In the genomic region with DNA sequence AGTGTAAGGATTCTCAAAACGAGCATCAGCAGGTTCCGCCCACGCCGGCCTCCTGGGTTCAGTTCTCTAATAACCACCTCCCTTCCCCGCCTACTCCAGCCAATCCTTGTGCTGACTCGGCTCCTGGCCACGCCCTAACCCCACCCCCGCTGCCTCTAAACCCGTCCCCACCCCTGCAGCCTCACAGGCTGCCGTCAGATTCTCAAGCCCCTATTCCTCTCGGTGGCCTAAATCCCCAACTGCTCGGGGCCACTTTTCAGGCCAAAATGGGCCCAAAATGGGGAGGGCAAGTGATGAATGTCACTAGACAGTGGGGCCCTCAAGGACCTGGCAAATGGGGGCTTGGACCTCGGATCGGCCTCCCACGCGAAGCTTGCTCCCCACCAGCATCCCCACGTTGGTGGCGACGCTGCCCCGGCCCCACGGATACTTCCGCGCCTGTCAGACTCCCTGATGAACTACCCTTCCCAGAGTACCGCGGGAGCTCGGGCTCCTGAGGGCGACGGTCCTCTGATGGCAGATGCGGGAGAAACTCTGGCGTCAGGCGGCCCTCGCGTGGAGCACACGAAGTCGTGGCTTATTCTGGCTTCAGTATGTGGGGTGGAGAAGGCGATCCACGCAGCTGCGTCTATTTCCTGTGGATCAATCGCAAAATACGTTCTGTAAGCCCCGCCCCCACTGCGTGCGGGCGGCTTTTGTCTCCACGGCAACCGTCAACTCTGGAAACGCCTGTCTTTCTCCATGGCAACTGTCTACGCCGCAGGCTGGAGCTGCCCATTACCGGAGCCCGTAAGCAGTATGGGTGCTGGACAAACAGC, we compare ENCODE assay signal across 8 cellular contexts. TPM values are rescaled to one million over a fixed set of nuclear protein-coding genes. Genes with fewer than 3 reads are reported as not detected.
DNase-seq lines count a peak whose midpoint lies in the region; ATAC-seq and TF ChIP-seq lines count a peak whose summit lies in the region.

No MANE protein-coding gene starts in this region.

- peaks cover 5% of the 10 kb centered on the region for H3K9me3 ChIP-seq in CD8-positive, alpha-beta T cell (ENCODE audit: low read length)
- peaks cover 11 to 12% of the 10 kb centered on the region in 2 donors for H3K9me3 ChIP-seq in ovary

- intact Hi-C loops in CD8-positive, alpha-beta T cell (cut with DNase I, micrococcal nuclease), result loop anchor here (1.0 to 2.0 kb wide), 2 partner anchors 25 to 120 kb away; a partner anchor contains a TSS
- intact Hi-C loops in ovary (cut with DNase I), result no loop called here

- no peak for TF ChIP-seq EP300 in ovary (IDR thresholded peaks at IDR 0.05)

- peak overlapping the region; percentile 85 for H3K27ac Mint-ChIP-seq in CD8-positive, alpha-beta T cell
- H3K27ac Mint-ChIP-seq in glutamatergic neuron (ENCODE audit: unreplicated experiment), result peak overlapping the region; percentile 45

- H3K9me3 Mint-ChIP-seq in CD8-positive, alpha-beta T cell, result peaks cover 3% of the 10 kb centered on the region
- H3K9me3 Mint-ChIP-seq in glutamatergic neuron (ENCODE audit: unreplicated experiment), result no peaks in the 10 kb centered on the region

- POLR2A ChIA-PET in CD8-positive, alpha-beta T cell (lab: Charles Lee), result interaction anchor here (2.3 kb wide), 1 partner anchor 25 kb away, joined by 9 read pairs; a partner anchor contains a TSS

- WGBS in ovary, 3 donors, result 0 to 1% (median 0%) methylated on average over 48 to 51 of the region's 51 CpGs

- TF ChIP-seq POLR2A in ovary (IDR thresholded peaks at IDR 0.05), result no peak

- H3K4me3 Mint-ChIP-seq in CD8-positive, alpha-beta T cell, result peak overlapping the region; percentile 90
- peak overlapping the region; percentile 94 for H3K4me3 Mint-ChIP-seq in glutamatergic neuron (ENCODE audit: unreplicated experiment)

- peaks cover 8% of the 10 kb centered on the region for H3K4me1 ChIP-seq in CD8-positive, alpha-beta T cell (ENCODE audit: insufficient read depth, low read length)
- H3K4me1 ChIP-seq in ovary (ENCODE audit: insufficient read depth), result no peaks in the 10 kb centered on the region

- in situ Hi-C loops in SK-MEL-5 (cut with HindIII; ENCODE audit: low pct_unique_long_range_greater_than_20kb, low sequenced_read_pairs), result no loop called here

- peak; percentile 66 to 86 (median 76) for DNase-seq in CD8-positive, alpha-beta T cell
- peak; percentile 71 for DNase-seq in Jurkat, Clone E6-1 (ENCODE audit: low read depth, low spot score)
- DNase-seq in SK-MEL-5 (ENCODE audit: low read depth, low spot score) (peak; percentile 89), glutamatergic neuron (peak; percentile 79), ovary (peak; percentile 59 to 71 (median 70)), NK-92 (lab: John Stamatoyannopoulos, UW; ENCODE audit: unreplicated experiment) (no peak)
- peak; percentile 84 for DNase-seq in activated naive CD4-positive, alpha-beta T cell treated with anti-CD3 and anti-CD28 coated beads, Interleukin-2, amount 50 U/mL, for 16 hours

- no peaks in the 10 kb centered on the region for H3K27me3 ChIP-seq in CD8-positive, alpha-beta T cell (ENCODE audit: insufficient read depth, low read length)
- no peaks in the 10 kb centered on the region for H3K27me3 ChIP-seq in ovary

- H3K4me3 ChIP-seq in CD8-positive, alpha-beta T cell (ENCODE audit: low read depth, low read length), result peak overlapping the region; percentile 64
- peak overlapping the region; percentile 55 for H3K4me3 ChIP-seq in Jurkat, Clone E6-1 (ENCODE audit: low read length)
- H3K4me3 ChIP-seq in ovary, result peak overlapping the region; percentile 6

- TF ChIP-seq CTCF in CD8-positive, alpha-beta T cell (IDR thresholded peaks at IDR 0.05), result no peak
- no peak for TF ChIP-seq CTCF in glutamatergic neuron (IDR thresholded peaks at IDR 0.05; ENCODE audit: partially characterized antibody, unreplicated experiment)
- TF ChIP-seq CTCF in ovary (IDR thresholded peaks at IDR 0.05), result no peak

- CTCF ChIA-PET in CD8-positive, alpha-beta T cell (lab: Charles Lee), result interaction anchor here (0.6 to 1.3 kb wide), 4 partner anchors 9 to 1836 kb away, joined by 3 to 4 read pairs (median 4); no protein-coding TSS in a partner anchor

- H3K27ac ChIP-seq in CD8-positive, alpha-beta T cell (ENCODE audit: low read depth, low read length), result peak overlapping the region; percentile 74
- H3K27ac ChIP-seq in ovary, result no peak overlapping the region
- H3K27ac ChIP-seq in temporal lobe (ENCODE audit: low read depth, low read length), result peak overlapping the region; percentile 30

- peak; percentile 88 for ATAC-seq in CD8-positive, alpha-beta T cell

- H3K36me3 Mint-ChIP-seq in CD8-positive, alpha-beta T cell, result peaks cover 28% of the 10 kb centered on the region
- peaks cover 14% of the 10 kb centered on the region for H3K36me3 Mint-ChIP-seq in glutamatergic neuron (ENCODE audit: unreplicated experiment)

- peaks cover 17% of the 10 kb centered on the region for H3K4me1 Mint-ChIP-seq in CD8-positive, alpha-beta T cell (ENCODE audit: low read depth)
- no peaks in the 10 kb centered on the region for H3K4me1 Mint-ChIP-seq in glutamatergic neuron (ENCODE audit: low read depth, unreplicated experiment)

- H3K36me3 ChIP-seq in CD8-positive, alpha-beta T cell (ENCODE audit: insufficient read depth, low read length), result peaks cover 9% of the 10 kb centered on the region
- H3K36me3 ChIP-seq in ovary, result peaks cover 3% of the 10 kb centered on the region

- H3K27me3 Mint-ChIP-seq in CD8-positive, alpha-beta T cell (ENCODE audit: low read depth), result peaks cover 5% of the 10 kb centered on the region
- peaks cover 2% of the 10 kb centered on the region for H3K27me3 Mint-ChIP-seq in glutamatergic neuron (ENCODE audit: unreplicated experiment)

RNA-seq across cellular contexts. Expression of a gene that starts 24.8 kb away (rescaled TPM):
- total RNA-seq in CD8-positive, alpha-beta T cell, result 1 to 10 TPM; 5.2 to 5.8 TPM
- 20.5 TPM for polyA plus RNA-seq in Jurkat, Clone E6-1 (2012; ENCODE audit: insufficient read depth, insufficient read length)
- total RNA-seq in SK-MEL-5 (2014; rRNA removed; shearing (Covaris generic)), result 11.1 and 14.5 TPM in 2 replicates
- 6.4 and 9.3 TPM in 2 replicates for polyA plus RNA-seq in SK-MEL-5 (2015; cell fraction: cytosol; rRNA removed)
- polyA plus RNA-seq in SK-MEL-5 (2015; cell fraction: nucleus; rRNA removed), result 17.8 and 21.0 TPM in 2 replicates
- total RNA-seq in glutamatergic neuron (ENCODE audit: unreplicated experiment), result 13.4 TPM
- 10 to 100 TPM in 2 of 7 donors, 1 to 10 TPM in 5; 6.3 to 12.1 (median 7.7) TPM for total RNA-seq in ovary
- polyA plus RNA-seq in ovary, result 10 to 100 TPM in 1 of 2 donors, 1 to 10 TPM in 1; 2.1 to 10.7 TPM
- 9.1 TPM for total RNA-seq in temporal lobe

RNA-seq across cellular contexts. Expression of a gene that starts 25.4 kb away (rescaled TPM):
- 10 to 100 TPM; 71.1 to 73.1 TPM for total RNA-seq in CD8-positive, alpha-beta T cell
- polyA plus RNA-seq in Jurkat, Clone E6-1 (2012; ENCODE audit: insufficient read depth, insufficient read length), result 74.9 TPM
- total RNA-seq in SK-MEL-5 (2014; rRNA removed; shearing (Covaris generic)), result 27.3 and 28.7 TPM in 2 replicates
- polyA plus RNA-seq in SK-MEL-5 (2015; cell fraction: cytosol; rRNA removed), result 25.0 and 31.0 TPM in 2 replicates
- 43.7 and 46.9 TPM in 2 replicates for polyA plus RNA-seq in SK-MEL-5 (2015; cell fraction: nucleus; rRNA removed)
- total RNA-seq in glutamatergic neuron (ENCODE audit: unreplicated experiment) (44.5 TPM), ovary (10 to 100 TPM; 26.3 to 44.7 (median 34.0) TPM), temporal lobe (17.2 TPM)
- polyA plus RNA-seq in ovary, result 10 to 100 TPM; 26.1 to 52.5 TPM

Comparison
In these comparisons a context has a peak if more than half of its experiments do, and no peak if none do; other contexts are left out.
1. H3K27ac ChIP-seq: peak in CD8-positive, alpha-beta T cell (single experiment) and temporal lobe (single experiment); none in ovary (0 of 2).
2. H3K4me3 ChIP-seq: peak in every context shown above with its lines; median percentile 64 in CD8-positive, alpha-beta T cell; 55 in Jurkat, Clone E6-1; 6 in ovary.
3. intact Hi-C loops: an anchor here in CD8-positive, alpha-beta T cell (1.0 to 2.0 kb wide); none called in ovary.